ENCODE assay signal across 8 cellular contexts in the genomic region with DNA sequence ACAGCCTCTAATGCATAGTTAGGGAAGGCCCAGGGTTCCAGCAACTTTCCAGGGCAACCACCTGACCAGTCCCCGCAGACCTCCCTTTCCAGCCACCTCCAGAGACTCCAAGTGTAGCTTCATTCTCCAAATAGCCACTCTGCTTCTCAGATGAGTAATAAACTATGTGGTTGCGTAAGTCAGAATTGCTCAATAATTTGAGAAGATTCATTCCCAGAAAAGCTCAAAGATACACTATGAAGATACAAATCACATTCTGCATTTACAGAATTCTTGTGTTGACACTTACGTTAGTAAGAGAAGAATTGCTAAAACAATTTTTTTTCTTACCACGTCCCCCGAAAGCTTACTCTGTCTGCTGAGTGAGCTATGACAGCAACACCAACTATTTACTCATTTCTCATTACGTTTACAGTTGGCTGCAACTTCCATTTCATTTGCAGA. TPM values are rescaled to one million over a fixed set of nuclear protein-coding genes. Genes with fewer than 3 reads are reported as not detected.
DNase-seq lines count a peak whose midpoint lies in the region; ATAC-seq and TF ChIP-seq lines count a peak whose summit lies in the region.

No MANE protein-coding gene starts in this region.

- H3K4me1 ChIP-seq in Caco-2, result peaks cover 37% of the 10 kb centered on the region
- peaks cover 0 to 36% (median 34%) of the 10 kb centered on the region in 4 donors for H3K4me1 ChIP-seq in esophagus muscularis mucosa

- peak overlapping the region; percentile 50 for H3K27ac Mint-ChIP-seq in Caco-2 (ENCODE audit: unreplicated experiment)

- CTCF ChIA-PET in Caco-2 (lab: Charles Lee), result interaction anchor here (1.3 kb wide), 1 partner anchor 126 kb away, joined by 4 read pairs; no protein-coding TSS in a partner anchor

- no peak for TF ChIP-seq POLR2A in esophagus muscularis mucosa (IDR thresholded peaks at IDR 0.05; ENCODE audit: low read depth)

- peak overlapping the region; percentile 48 to 79 (median 68) for H3K27ac ChIP-seq in esophagus muscularis mucosa (replicated peaks in 1 of 4)

- peaks cover 6% of the 10 kb centered on the region for H3K36me3 Mint-ChIP-seq in Caco-2 (ENCODE audit: insufficient read depth, unreplicated experiment)

- H3K27me3 ChIP-seq in Caco-2 (replicated peaks; ENCODE audit: control insufficient read depth, insufficient read depth, low read length), result no peaks in the 10 kb centered on the region
- H3K27me3 ChIP-seq in esophagus muscularis mucosa, result no peaks in the 10 kb centered on the region
- H3K27me3 ChIP-seq in H7 (ENCODE audit: control insufficient read depth, insufficient read depth, low read length), result no peaks in the 10 kb centered on the region

- no peak for TF ChIP-seq EP300 in esophagus muscularis mucosa (IDR thresholded peaks at IDR 0.05)

- peak overlapping the region; percentile 29 for H3K4me3 Mint-ChIP-seq in Caco-2 (ENCODE audit: unreplicated experiment)

- intact Hi-C loops in Caco-2 (cut with micrococcal nuclease; ENCODE audit: unreplicated experiment), result no loop called here
- intact Hi-C loops in esophagus muscularis mucosa (cut with DNase I), result loop anchor here (5.0 kb wide), 1 partner anchor 127 kb away; no protein-coding TSS in a partner anchor

- peak; percentile 64 to 69 for DNase-seq in Caco-2
- DNase-seq in NOMO-1 treated with dmso at 0.1 percent for 144 hours (lab: John Stamatoyannopoulos, UW; ENCODE audit: unreplicated experiment), result peak; percentile 41
- DNase-seq in esophagus muscularis mucosa (ENCODE audit: extremely low spot score), result peak; percentile 57
- no peak for DNase-seq in omental fat pad (ENCODE audit: low spot score)
- DNase-seq in DMS79 treated with DMSO at 0.1 percent for 48 hours (lab: John Stamatoyannopoulos, UW), result no peak
- DNase-seq in H7, result no peak
- DNase-seq in activated naive CD4-positive, alpha-beta T cell treated with anti-CD3 and anti-CD28 coated beads, Interleukin-2, amount 50 U/mL, for 16 hours, result no peak

- no peaks in the 10 kb centered on the region for H3K9me3 Mint-ChIP-seq in Caco-2 (ENCODE audit: unreplicated experiment)

- H3K9me3 ChIP-seq in Caco-2 (no peaks in the 10 kb centered on the region), esophagus muscularis mucosa (no peaks in the 10 kb centered on the region)

- peak; percentile 96 for ATAC-seq in omental fat pad (ENCODE audit: low FRiP score)
- no peak for ATAC-seq in HG03354 (IDR thresholded peaks at IDR 0.05; ENCODE audit: poor library complexity, severe bottlenecking, unreplicated experiment)

- H3K4me1 Mint-ChIP-seq in Caco-2 (ENCODE audit: low read depth, unreplicated experiment), result peaks cover 17% of the 10 kb centered on the region

- no TSS peak for BruUV-seq in Caco-2 (replicated peaks; lab: Mats Ljungman, UMichigan)

- H3K4me3 ChIP-seq in Caco-2 (ENCODE audit: low read depth, low read length) (no peak overlapping the region), esophagus muscularis mucosa (no peak overlapping the region), H7 (ENCODE audit: insufficient read depth, low read depth, low read length) (no peak overlapping the region)

- POLR2A ChIA-PET in Caco-2 (lab: Charles Lee), result interaction anchor here (0.5 to 1.2 kb wide), 6 partner anchors 9 to 295 kb away, joined by 3 to 27 read pairs (median 4); partner anchors contain the start of genes LATS2, MRPL57 and SKA3

- TF ChIP-seq CTCF in Caco-2 (IDR thresholded peaks at IDR 0.05; ENCODE audit: insufficient read depth in 1 of 2, low read depth in 1 of 2, low read length in 1 of 2, severe bottlenecking in 1 of 2, unreplicated experiment in 1 of 2) (no peak), esophagus muscularis mucosa (IDR thresholded peaks at IDR 0.05) (no peak), omental fat pad (IDR thresholded peaks at IDR 0.05) (no peak)

- no peaks in the 10 kb centered on the region for H3K27me3 Mint-ChIP-seq in Caco-2 (ENCODE audit: insufficient read depth, unreplicated experiment)

- WGBS in esophagus muscularis mucosa, result 30% methylated on average over 6 of the region's 6 CpGs

- H3K36me3 ChIP-seq in Caco-2 (ENCODE audit: control insufficient read depth, insufficient read depth, low read length) (no peaks in the 10 kb centered on the region), esophagus muscularis mucosa (no peaks in the 10 kb centered on the region), H7 (replicated peaks; ENCODE audit: control insufficient read depth, insufficient read depth, low read length) (no peaks in the 10 kb centered on the region)

RNA-seq across cellular contexts. Expression of gene LATS2, which starts 8.2 kb away (rescaled TPM):
- 41.9 and 45.6 TPM in 2 replicates for total RNA-seq in Caco-2 (2022)
- total RNA-seq in esophagus muscularis mucosa, result 10 to 100 TPM; 49.8 to 93.8 (median 77.0) TPM
- total RNA-seq in omental fat pad, result 10 to 100 TPM; 27.6 to 48.0 (median 36.4) TPM
- 6.2 and 8.6 TPM in 2 replicates for total RNA-seq in H7 (2014; rRNA removed; shearing (Covaris generic))

Comparison
In these comparisons a context has a peak if more than half of its experiments do, and no peak if none do; other contexts are left out.
1. DNase-seq: peak in Caco-2 (2 of 2), NOMO-1 treated with dmso at 0.1 percent for 144 hours (single experiment) and esophagus muscularis mucosa (single experiment); none in omental fat pad (single experiment), DMS79 treated with DMSO at 0.1 percent for 48 hours (single experiment), H7 (single experiment) and activated naive CD4-positive, alpha-beta T cell treated with anti-CD3 and anti-CD28 coated beads, Interleukin-2, amount 50 U/mL, for 16 hours (single experiment).